In genomic region chr10:48331436-48331835, GRCh38 we compare ENCODE assay signal across 1 cellular context.
TF ChIP-seq lines count a peak whose summit lies in the region.

No MANE protein-coding gene starts in this region.

TF ChIP-seq in GM12878, 131 proteins besides CTCF, POLR2A, EP300 and RAD21:
- TF ChIP-seq TAF1 (IDR thresholded peaks at IDR 0.05; ENCODE audit: borderline replicate concordance, low read depth, low read length) (no peak), JUNB (IDR thresholded peaks at IDR 0.05) (peak; percentile 22; the same call in 1 of the 2 replicates)
TF ChIP-seq in GM12878: peak in this region for 1.
